ENCODE assay signal across 1 cellular context in the genomic region with DNA sequence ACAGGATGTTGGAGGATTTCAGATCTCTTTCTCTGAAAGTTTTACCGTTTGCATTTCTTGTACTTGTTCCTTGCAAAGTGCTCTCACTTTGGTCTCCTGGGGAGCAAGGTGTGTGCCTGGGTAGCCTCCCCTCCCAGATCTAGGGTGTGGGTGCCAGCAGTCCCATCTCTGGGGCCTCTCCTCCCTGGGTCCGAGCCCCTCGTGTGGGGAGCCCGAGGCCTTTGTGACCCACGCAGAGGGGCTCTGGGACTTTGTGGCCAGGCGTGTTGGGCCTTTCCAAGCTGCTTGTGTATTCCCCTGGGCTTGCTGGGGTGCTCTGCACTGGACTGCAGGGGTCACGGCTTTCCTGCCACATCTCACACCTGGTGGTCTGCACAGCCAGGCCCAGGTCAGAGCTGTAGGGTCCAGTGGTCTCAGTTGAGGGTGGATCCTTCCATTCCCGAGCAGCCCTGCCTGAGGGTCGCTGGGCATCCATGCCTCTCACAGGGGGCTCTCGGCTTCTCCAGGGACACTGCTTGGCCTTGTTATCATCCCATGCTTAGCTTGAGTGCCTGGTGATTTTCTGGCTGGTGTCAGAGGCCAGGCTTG.
TF ChIP-seq lines count a peak whose summit lies in the region.

No MANE protein-coding gene starts in this region.

TF ChIP-seq in HepG2, 621 proteins besides CTCF, POLR2A, EP300 and RAD21:
- TF ChIP-seq ZNF674 (CRISPR knock-in tag; IDR thresholded peaks at IDR 0.05; ENCODE audit: low read depth) (no peak), ZNF230 (CRISPR knock-in tag; IDR thresholded peaks at IDR 0.05) (no peak), ZNF614 (CRISPR knock-in tag; IDR thresholded peaks at IDR 0.05; ENCODE audit: borderline replicate concordance) (no peak), RNF2 (conservative IDR thresholded peaks at IDR 0.05; ENCODE audit: low read depth) (no peak)
TF ChIP-seq in HepG2: peak in this region for 0.
